In genomic region chr6:36927691-36928546, GRCh38 we compare ENCODE assay signal across 1 cellular context.
TF ChIP-seq lines count a peak whose summit lies in the region.

No MANE protein-coding gene starts in this region.

TF ChIP-seq in K562, 482 proteins besides CTCF, POLR2A, EP300 and RAD21:
- no peak for TF ChIP-seq RNF2 (IDR thresholded peaks at IDR 0.05)
- TF ChIP-seq MEF2A (IDR thresholded peaks at IDR 0.05; ENCODE audit: control insufficient read depth, low read depth, low read length) = no peak
- no peak for TF ChIP-seq ZNF699 (CRISPR knock-in tag; IDR thresholded peaks at IDR 0.05; ENCODE audit: insufficient replicate concordance)
- no peak for TF ChIP-seq AFF4 (CRISPR knock-in tag; IDR thresholded peaks at IDR 0.05)
- peak; percentile 14 for TF ChIP-seq E2F8 (IDR thresholded peaks at IDR 0.05; ENCODE audit: low read depth, partially characterized antibody)
- TF ChIP-seq TAL1 (IDR thresholded peaks at IDR 0.05) = no peak
- peak; percentile 8 for TF ChIP-seq POLR2B (IDR thresholded peaks at IDR 0.05; ENCODE audit: low read depth, partially characterized antibody)
- no peak for TF ChIP-seq POLR2AphosphoS5 (IDR thresholded peaks at IDR 0.05; ENCODE audit: control insufficient read depth, insufficient read depth, low read depth, low read length)
- TF ChIP-seq ATF6 (CRISPR knock-in tag; IDR thresholded peaks at IDR 0.05) = no peak
- TF ChIP-seq KLF16 (IDR thresholded peaks at IDR 0.05) = no peak
- TF ChIP-seq MTA2 (IDR thresholded peaks at IDR 0.05; ENCODE audit: low read depth) = no peak
- no peak for TF ChIP-seq EP400 (IDR thresholded peaks at IDR 0.05)
- no peak for TF ChIP-seq HCFC1 (IDR thresholded peaks at IDR 0.05; ENCODE audit: low read depth, low read length)
- TF ChIP-seq GABPB2 (CRISPR knock-in tag; conservative IDR thresholded peaks at IDR 0.05) = no peak
- peak; percentile 62 for TF ChIP-seq PRDM10 (IDR thresholded peaks at IDR 0.05; ENCODE audit: partially characterized antibody)
- TF ChIP-seq ARHGAP35 (IDR thresholded peaks at IDR 0.05; ENCODE audit: partially characterized antibody) = no peak
- no peak for TF ChIP-seq SOX6 (IDR thresholded peaks at IDR 0.05)
